Comparison of ENCODE assay signal across 8 cellular contexts in genomic region chr17:2595200-2595599, GRCh38. TPM values are rescaled to one million over a fixed set of nuclear protein-coding genes. Genes with fewer than 3 reads are reported as not detected.
A peak's percentile ranks its signal among the peaks of the same experiment; 100 is the strongest.
DNase-seq lines count a peak whose midpoint lies in the region; ATAC-seq and TF ChIP-seq lines count a peak whose summit lies in the region.

No MANE protein-coding gene starts in this region.

- no peaks in the 10 kb centered on the region for H3K4me1 ChIP-seq in urinary bladder (ENCODE audit: insufficient read depth)

- no peak for TF ChIP-seq CTCF in astrocyte of the cerebellum (IDR thresholded peaks at IDR 0.05; ENCODE audit: low read depth, low read length, missing control alignments)

- peaks cover 1% of the 10 kb centered on the region for H3K36me3 Mint-ChIP-seq in activated naive CD4-positive, alpha-beta T cell treated with anti-CD3 and anti-CD28 coated beads, Interleukin-2, amount 50 U/mL, for 24 hours
- H3K36me3 Mint-ChIP-seq in memory B cell = peaks cover 4% of the 10 kb centered on the region

- no peak for ATAC-seq in memory B cell (ENCODE audit: low read depth)
- no peak for ATAC-seq in HG02870 (IDR thresholded peaks at IDR 0.05; ENCODE audit: unreplicated experiment)

- peaks cover 40% of the 10 kb centered on the region for H3K4me1 Mint-ChIP-seq in activated naive CD4-positive, alpha-beta T cell treated with anti-CD3 and anti-CD28 coated beads, Interleukin-2, amount 50 U/mL, for 24 hours
- H3K4me1 Mint-ChIP-seq in memory B cell = peaks cover 37% of the 10 kb centered on the region

- H3K4me3 ChIP-seq in astrocyte of the cerebellum (ENCODE audit: low read depth, low read length) = peak overlapping the region; percentile 96
- H3K4me3 ChIP-seq in urinary bladder (ENCODE audit: low read depth, low read length) = peak overlapping the region; percentile 83

- H3K9me3 Mint-ChIP-seq in activated naive CD4-positive, alpha-beta T cell treated with anti-CD3 and anti-CD28 coated beads, Interleukin-2, amount 50 U/mL, for 24 hours = no peaks in the 10 kb centered on the region
- no peaks in the 10 kb centered on the region for H3K9me3 Mint-ChIP-seq in memory B cell

- in situ Hi-C loops in astrocyte of the cerebellum (cut with HindIII; ENCODE audit: low sequenced_read_pairs) = no loop called here

- no peaks in the 10 kb centered on the region for H3K27me3 Mint-ChIP-seq in activated naive CD4-positive, alpha-beta T cell treated with anti-CD3 and anti-CD28 coated beads, Interleukin-2, amount 50 U/mL, for 24 hours
- H3K27me3 Mint-ChIP-seq in memory B cell = no peaks in the 10 kb centered on the region

- WGBS in urinary bladder = 5% methylated on average over 4 of the region's 4 CpGs

- peak overlapping the region; percentile 92 for H3K27ac Mint-ChIP-seq in activated naive CD4-positive, alpha-beta T cell treated with anti-CD3 and anti-CD28 coated beads, Interleukin-2, amount 50 U/mL, for 24 hours
- H3K27ac Mint-ChIP-seq in memory B cell = peak overlapping the region; percentile 93

- no peak overlapping the region for H3K27ac ChIP-seq in urinary bladder (ENCODE audit: low read depth)

- H3K36me3 ChIP-seq in urinary bladder (ENCODE audit: insufficient read depth) = no peaks in the 10 kb centered on the region

- no peak for DNase-seq in activated naive CD4-positive, alpha-beta T cell (lab: John Stamatoyannopoulos, UW)
- DNase-seq in astrocyte of the cerebellum (ENCODE audit: low read depth) = no peak
- no peak for DNase-seq in memory B cell (ENCODE audit: low spot score in 2 of 2)
- DNase-seq in activated effector memory CD4-positive, alpha-beta T cell treated with Interleukin-2 at 50 U/mL for 16 hours = no peak
- no peak for DNase-seq in pons (ENCODE audit: low spot score)

- peak overlapping the region; percentile 95 for H3K4me3 Mint-ChIP-seq in activated naive CD4-positive, alpha-beta T cell treated with anti-CD3 and anti-CD28 coated beads, Interleukin-2, amount 50 U/mL, for 24 hours
- peak overlapping the region; percentile 94 for H3K4me3 Mint-ChIP-seq in memory B cell

RNA-seq across cellular contexts. Expression of gene PAFAH1B1, which starts 1.7 kb away (rescaled TPM):
- 210 TPM for total RNA-seq in urinary bladder
- polyA plus RNA-seq in urinary bladder = 56.4 TPM
